19 cellular contexts compared by ENCODE assay signal in genomic region chr11:76736773-76737495, GRCh38. TPM values are rescaled to one million over a fixed set of nuclear protein-coding genes. Genes with fewer than 3 reads are reported as not detected.
A peak's percentile ranks its signal among the peaks of the same experiment; 100 is the strongest.
DNase-seq lines count a peak whose midpoint lies in the region; ATAC-seq, FAIRE-seq and TF ChIP-seq lines count a peak whose summit lies in the region.
"Had no signal": no experiment of that assay in that cellular context is flagged by ENCODE, and none has a peak within 500 bp of the region (broad histone marks: within the 10 kb centered on the region; RNA-seq: fewer than 3 reads in every experiment).

No MANE protein-coding gene starts in this region.

- TF ChIP-seq EP300 in A549 (IDR thresholded peaks at IDR 0.05): no peak

- H3K4me3 Mint-ChIP-seq in activated naive CD8-positive, alpha-beta T cell treated with anti-CD3 and anti-CD28 coated beads, Interleukin-2, amount 50 U/mL, for 24 hours: no peak overlapping the region
- H3K4me3 Mint-ChIP-seq: CD4-positive, alpha-beta T cell; HFFc6 had no signal

- no peaks in the 10 kb centered on the region for H3K36me3 ChIP-seq in mesodermal cell (ENCODE audit: control insufficient read depth, insufficient read depth, low read length)
- H3K36me3 ChIP-seq: BE2C had no signal

- ATAC-seq in A549 (no peak), HG02798 (IDR thresholded peaks at IDR 0.05; ENCODE audit: poor library complexity, unreplicated experiment) (no peak), GM21390 (IDR thresholded peaks at IDR 0.05; ENCODE audit: unreplicated experiment) (no peak)
- ATAC-seq in activated naive CD8-positive, alpha-beta T cell treated with anti-CD3 and anti-CD28 coated beads, Interleukin-2, amount 50 U/mL, for 24 hours: no peak

- WGBS in A549 (ENCODE audit: missing lambda C conversion rate): 87% methylated on average over 11 of the region's 12 CpGs
- 79 to 86% methylated on average over 10 to 12 of the region's 12 CpGs for WGBS in mesodermal cell (ENCODE audit: insufficient coverage in 2 of 2), 2 experiments

- no peaks in the 10 kb centered on the region for H3K9me3 ChIP-seq in A549
- H3K9me3 ChIP-seq in mesodermal cell (ENCODE audit: control insufficient read depth, low read length): no peaks in the 10 kb centered on the region
- H3K9me3 ChIP-seq: BE2C had no signal

- H3K36me3 Mint-ChIP-seq in activated naive CD8-positive, alpha-beta T cell treated with anti-CD3 and anti-CD28 coated beads, Interleukin-2, amount 50 U/mL, for 24 hours (ENCODE audit: low read depth): no peaks in the 10 kb centered on the region

- TF ChIP-seq CTCF in A549 (IDR thresholded peaks at IDR 0.05): no peak

- TF ChIP-seq POLR2A in A549 (IDR thresholded peaks at IDR 0.05; ENCODE audit: low read length): no peak

- no peaks in the 10 kb centered on the region for H3K4me1 Mint-ChIP-seq in activated naive CD8-positive, alpha-beta T cell treated with anti-CD3 and anti-CD28 coated beads, Interleukin-2, amount 50 U/mL, for 24 hours

- H3K4me1 ChIP-seq in A549 (peaks cover 24% of the 10 kb centered on the region), mesodermal cell (ENCODE audit: control insufficient read depth, insufficient read depth, low read length, poor library complexity, severe bottlenecking) (peaks cover 20% of the 10 kb centered on the region)

- H3K27ac Mint-ChIP-seq in activated naive CD8-positive, alpha-beta T cell treated with anti-CD3 and anti-CD28 coated beads, Interleukin-2, amount 50 U/mL, for 24 hours: no peak overlapping the region
- H3K27ac Mint-ChIP-seq: CD4-positive, alpha-beta T cell; HFFc6 had no signal

- H3K27ac ChIP-seq in A549: peak overlapping the region; percentile 77 to 79
- peak overlapping the region; percentile 16 for H3K27ac ChIP-seq in mesodermal cell (ENCODE audit: low read depth, low read length, severe bottlenecking)

- H3K4me3 ChIP-seq in A549 (no peak overlapping the region), mesodermal cell (ENCODE audit: extremely low read depth, insufficient read depth, low read length, poor library complexity, severe bottlenecking) (no peak overlapping the region)

- FAIRE-seq in A549 (lab: Jason Lieb, UNC): no peak
- FAIRE-seq: GM12891, H54 had no signal

- no peak overlapping the region for H3K4me2 ChIP-seq in A549

- H3K9me3 Mint-ChIP-seq in activated naive CD8-positive, alpha-beta T cell treated with anti-CD3 and anti-CD28 coated beads, Interleukin-2, amount 50 U/mL, for 24 hours: no peaks in the 10 kb centered on the region
- H3K9me3 Mint-ChIP-seq: CD4-positive, alpha-beta T cell; HFFc6 had no signal

- no peak for DNase-seq in A549 (ENCODE audit: low read depth in 1 of 2, low spot score in 1 of 2)
- peak; percentile 1 for DNase-seq in GF-D8 (lab: John Stamatoyannopoulos, UW)
- peak; percentile 40 for DNase-seq in RPMI8226
- DNase-seq in activated naive CD8-positive, alpha-beta T cell treated with anti-CD3 and anti-CD28 coated beads, Interleukin-2, amount 50 U/mL, for 24 hours: no peak
- DNase-seq: BE2C; CD4-positive, alpha-beta T cell; DND-41; GDM1; HFFc6; KBM-7; NCI-H1048; NCI-H1694 treated with DMSO at 0.1 percent for 48 hours; NCI-H2171; SHP77 treated with DMSO at 0.1 percent for 48 hours had no signal

- peaks cover 3% of the 10 kb centered on the region for H3K27me3 Mint-ChIP-seq in activated naive CD8-positive, alpha-beta T cell treated with anti-CD3 and anti-CD28 coated beads, Interleukin-2, amount 50 U/mL, for 24 hours
- H3K27me3 Mint-ChIP-seq: CD4-positive, alpha-beta T cell had no signal

- POLR2A ChIA-PET in A549 (lab: Yijun Ruan, JAX): interaction anchor here (0.9 kb wide), 1 partner anchor 59 kb away, joined by 3 read pairs; no protein-coding TSS in a partner anchor

- CTCF ChIA-PET in A549 (lab: Yijun Ruan, JAX): interaction anchor here (0.6 to 9.8 kb wide), 11 partner anchors 14 to 557 kb away, joined by 3 to 207 read pairs (median 9); no protein-coding TSS in a partner anchor

- TF ChIP-seq RAD21 in A549 (conservative IDR thresholded peaks at IDR 0.05 in 1 of 2, IDR thresholded peaks at IDR 0.05 in 1 of 2): no peak

TF ChIP-seq in A549, 52 proteins besides CTCF, POLR2A, EP300 and RAD21:
- TF ChIP-seq PHF8 (IDR thresholded peaks at IDR 0.05; ENCODE audit: borderline replicate concordance, low read depth) (no peak), HOXB13 (CRISPR knock-in tag; IDR thresholded peaks at IDR 0.05; ENCODE audit: low read depth) (no peak), CEBPB (IDR thresholded peaks at IDR 0.05) (peak in 1 of 2 experiments; percentile 24; a peak in 1 of 4 replicates)

RNA-seq across cellular contexts. Expression of gene TSKU, which starts 46.2 kb away (rescaled TPM):
- polyA plus RNA-seq in A549 (2011; rRNA removed): 164 and 188 TPM in 2 replicates
- polyA plus RNA-seq in A549 (2012; cell fraction: cytosol; rRNA removed): 177 and 263 TPM in 2 replicates
- polyA plus RNA-seq in A549 (2012; cell fraction: nucleus; rRNA removed): 271 and 323 TPM in 2 replicates
- 145 to 171 TPM (median 164 TPM) in 3 replicates for polyA plus RNA-seq in A549 (2017; fragmentation: RNase III; extraction: RNeasy Plus Mini Kit Qiagen cat#74134 plus additional on column Dnase treatment)
- polyA minus RNA-seq in A549 (2011; rRNA and poly(A)+ RNA removed): 186 and 192 TPM in 2 replicates
- polyA plus RNA-seq in mesodermal cell (2013, experiment 1 of 2): 33.1 TPM
- polyA plus RNA-seq in mesodermal cell (2013, experiment 2 of 2): 33.0 TPM

Comparison
In these comparisons a context has a peak if more than half of its experiments do, and no peak if none do; other contexts are left out.
1. DNase-seq: peak in GF-D8 (single experiment) and RPMI8226 (single experiment); none in A549 (0 of 2) and activated naive CD8-positive, alpha-beta T cell treated with anti-CD3 and anti-CD28 coated beads, Interleukin-2, amount 50 U/mL, for 24 hours (single experiment).